Comparison of ENCODE assay signal across 1 cellular context in genomic region chr19:13152854-13153626, GRCh38.
A peak's percentile ranks its signal among the peaks of the same experiment; 100 is the strongest.
TF ChIP-seq lines count a peak whose summit lies in the region.

No MANE protein-coding gene starts in this region.

TF ChIP-seq in HepG2, 621 proteins besides CTCF, POLR2A, EP300 and RAD21 (continued from another document and continues in another):
- TF ChIP-seq ZBTB10 (CRISPR knock-in tag; IDR thresholded peaks at IDR 0.05; ENCODE audit: borderline replicate concordance) (peak; percentile 46; the same call in 1 of the 2 replicates), HMG20B (CRISPR knock-in tag; conservative IDR thresholded peaks at IDR 0.05) (no peak), ARID3A (IDR thresholded peaks at IDR 0.05; ENCODE audit: low read depth, low read length) (no peak), AGO1 (IDR thresholded peaks at IDR 0.05; ENCODE audit: low read depth, low read length, poor library complexity, severe bottlenecking) (no peak), ZNF562 (CRISPR knock-in tag; IDR thresholded peaks at IDR 0.05; ENCODE audit: borderline replicate concordance) (no peak), POLR2AphosphoS2 (IDR thresholded peaks at IDR 0.05; ENCODE audit: low read depth, low read length) (peak; percentile 97; the same call in 1 of the 2 replicates), ZNF318 (CRISPR knock-in tag; IDR thresholded peaks at IDR 0.05) (no peak), ZGPAT (CRISPR knock-in tag; IDR thresholded peaks at IDR 0.05) (0 out of 2 replicates have a peak, but pooled peaks have one; percentile 37), ZNF432 (CRISPR knock-in tag; IDR thresholded peaks at IDR 0.05; ENCODE audit: borderline replicate concordance) (no peak), ZBTB39 (CRISPR knock-in tag; IDR thresholded peaks at IDR 0.05) (no peak), NCOA1 (CRISPR knock-in tag; IDR thresholded peaks at IDR 0.05) (no peak), ZNF224 (CRISPR knock-in tag; IDR thresholded peaks at IDR 0.05) (no peak), RXRB (CRISPR knock-in tag; IDR thresholded peaks at IDR 0.05; ENCODE audit: borderline replicate concordance) (peak; percentile 56), PPARG (CRISPR knock-in tag; conservative IDR thresholded peaks at IDR 0.05) (no peak), FOXO4 (CRISPR knock-in tag; conservative IDR thresholded peaks at IDR 0.05) (no peak), NFYC (CRISPR knock-in tag; IDR thresholded peaks at IDR 0.05) (no peak; the same call in 1 of the 2 replicates), ZNF713 (CRISPR knock-in tag; IDR thresholded peaks at IDR 0.05) (no peak), ZNF776 (CRISPR knock-in tag; IDR thresholded peaks at IDR 0.05) (no peak), POLR2G (IDR thresholded peaks at IDR 0.05; ENCODE audit: low read depth, low read length) (peak; percentile 100), ZSCAN9 (CRISPR knock-in tag; IDR thresholded peaks at IDR 0.05; ENCODE audit: borderline replicate concordance) (peak; percentile 65; the same call in 1 of the 2 replicates), ELF4 (CRISPR knock-in tag; IDR thresholded peaks at IDR 0.05; ENCODE audit: borderline replicate concordance) (no peak), ZNF740 (CRISPR knock-in tag; IDR thresholded peaks at IDR 0.05) (no peak), ATF6 (CRISPR knock-in tag; conservative IDR thresholded peaks at IDR 0.05) (no peak; the same call in 1 of the 2 replicates), ARID4A (CRISPR knock-in tag; IDR thresholded peaks at IDR 0.05; ENCODE audit: borderline replicate concordance) (peak; percentile 49; the same call in 1 of the 2 replicates), HNRNPLL (IDR thresholded peaks at IDR 0.05; ENCODE audit: low read depth, low read length, poor library complexity, severe bottlenecking) (peak; percentile 98), TP53 (CRISPR knock-in tag; conservative IDR thresholded peaks at IDR 0.05) (peak; percentile 77; the same call in 1 of the 2 replicates)
